Comparison of ENCODE assay signal across 8 cellular contexts in genomic region chr6:97876711-97877110, GRCh38.
"Had no signal": no experiment of that assay in that cellular context is flagged by ENCODE, and none has a peak within 500 bp of the region (broad histone marks: within the 10 kb centered on the region; RNA-seq: fewer than 3 reads in every experiment).

No MANE protein-coding gene starts in this region.

- ATAC-seq: HCT116, K562 had no signal

- H3K4me1 ChIP-seq: HAP-1 had no signal

- H3K4me3 ChIP-seq: HAP-1, K562 had no signal

- H3K36me3 ChIP-seq: HAP-1 had no signal

- DNase-seq: GOT3, H7, HFFc6, IMR-90, KG1 had no signal

- H3K27ac Mint-ChIP-seq: HFFc6 had no signal

- H3K4me3 Mint-ChIP-seq: HFFc6 had no signal
